ENCODE assay signal across 1 cellular context in the genomic region with DNA sequence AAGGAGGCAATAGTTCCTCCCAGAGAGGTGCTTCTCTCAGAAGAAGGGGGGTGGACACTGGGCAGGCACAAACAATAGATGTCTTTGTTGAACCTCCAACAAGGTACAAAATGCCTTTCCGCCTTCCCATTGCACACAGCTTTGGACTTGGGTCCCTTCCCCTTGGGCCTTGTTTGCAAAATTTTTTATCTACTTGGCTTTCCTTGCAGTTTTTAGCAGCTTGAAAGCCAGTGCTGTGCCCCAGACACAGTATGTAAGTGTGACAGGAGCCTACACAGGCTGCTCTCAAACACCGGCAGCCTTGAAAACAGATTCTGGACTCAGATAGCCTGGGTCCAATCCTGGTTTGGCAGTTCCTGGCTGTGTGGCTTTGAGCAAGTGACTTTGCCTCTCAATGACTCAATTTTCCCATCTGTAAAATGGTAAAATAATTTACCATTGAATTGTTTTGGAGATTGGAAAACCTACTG.
TF ChIP-seq lines count a peak whose summit lies in the region.

No MANE protein-coding gene starts in this region.

TF ChIP-seq in HepG2, 621 proteins besides CTCF, POLR2A, EP300 and RAD21 (continued from another document and continues in another):
- TF ChIP-seq, protein P1, sequence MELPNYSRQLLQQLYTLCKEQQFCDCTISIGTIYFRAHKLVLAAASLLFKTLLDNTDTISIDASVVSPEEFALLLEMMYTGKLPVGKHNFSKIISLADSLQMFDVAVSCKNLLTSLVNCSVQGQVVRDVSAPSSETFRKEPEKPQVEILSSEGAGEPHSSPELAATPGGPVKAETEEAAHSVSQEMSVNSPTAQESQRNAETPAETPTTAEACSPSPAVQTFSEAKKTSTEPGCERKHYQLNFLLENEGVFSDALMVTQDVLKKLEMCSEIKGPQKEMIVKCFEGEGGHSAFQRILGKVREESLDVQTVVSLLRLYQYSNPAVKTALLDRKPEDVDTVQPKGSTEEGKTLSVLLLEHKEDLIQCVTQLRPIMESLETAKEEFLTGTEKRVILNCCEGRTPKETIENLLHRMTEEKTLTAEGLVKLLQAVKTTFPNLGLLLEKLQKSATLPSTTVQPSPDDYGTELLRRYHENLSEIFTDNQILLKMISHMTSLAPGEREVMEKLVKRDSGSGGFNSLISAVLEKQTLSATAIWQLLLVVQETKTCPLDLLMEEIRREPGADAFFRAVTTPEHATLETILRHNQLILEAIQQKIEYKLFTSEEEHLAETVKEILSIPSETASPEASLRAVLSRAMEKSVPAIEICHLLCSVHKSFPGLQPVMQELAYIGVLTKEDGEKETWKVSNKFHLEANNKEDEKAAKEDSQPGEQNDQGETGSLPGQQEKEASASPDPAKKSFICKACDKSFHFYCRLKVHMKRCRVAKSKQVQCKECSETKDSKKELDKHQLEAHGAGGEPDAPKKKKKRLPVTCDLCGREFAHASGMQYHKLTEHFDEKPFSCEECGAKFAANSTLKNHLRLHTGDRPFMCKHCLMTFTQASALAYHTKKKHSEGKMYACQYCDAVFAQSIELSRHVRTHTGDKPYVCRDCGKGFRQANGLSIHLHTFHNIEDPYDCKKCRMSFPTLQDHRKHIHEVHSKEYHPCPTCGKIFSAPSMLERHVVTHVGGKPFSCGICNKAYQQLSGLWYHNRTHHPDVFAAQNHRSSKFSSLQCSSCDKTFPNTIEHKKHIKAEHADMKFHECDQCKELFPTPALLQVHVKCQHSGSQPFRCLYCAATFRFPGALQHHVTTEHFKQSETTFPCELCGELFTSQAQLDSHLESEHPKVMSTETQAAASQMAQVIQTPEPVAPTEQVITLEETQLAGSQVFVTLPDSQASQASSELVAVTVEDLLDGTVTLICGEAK (IDR thresholded peaks at IDR 0.05): no peak
- TF ChIP-seq, protein P1 (CRISPR knock-in tag; IDR thresholded peaks at IDR 0.05): no peak
- TF ChIP-seq ZKSCAN5 (CRISPR knock-in tag; IDR thresholded peaks at IDR 0.05): no peak
- no peak for TF ChIP-seq ZNF484 (CRISPR knock-in tag; IDR thresholded peaks at IDR 0.05; ENCODE audit: borderline replicate concordance, low read depth)
- no peak for TF ChIP-seq ZNF776 (CRISPR knock-in tag; IDR thresholded peaks at IDR 0.05)
- TF ChIP-seq ZNF569 (CRISPR knock-in tag; IDR thresholded peaks at IDR 0.05; ENCODE audit: borderline replicate concordance): no peak
- no peak for TF ChIP-seq GPN1 (CRISPR knock-in tag; IDR thresholded peaks at IDR 0.05; ENCODE audit: borderline replicate concordance)
- no peak for TF ChIP-seq YEATS4 (CRISPR knock-in tag; IDR thresholded peaks at IDR 0.05; ENCODE audit: borderline replicate concordance)
- TF ChIP-seq ZFYVE20 (CRISPR knock-in tag; IDR thresholded peaks at IDR 0.05; ENCODE audit: borderline replicate concordance, low read depth): no peak
- TF ChIP-seq ZNF616 (CRISPR knock-in tag; IDR thresholded peaks at IDR 0.05; ENCODE audit: low read depth): no peak
- TF ChIP-seq SETDB1 (CRISPR knock-in tag; IDR thresholded peaks at IDR 0.05; ENCODE audit: borderline replicate concordance): no peak
- TF ChIP-seq ZNF382 (CRISPR knock-in tag; IDR thresholded peaks at IDR 0.05; ENCODE audit: borderline replicate concordance): no peak
- no peak for TF ChIP-seq ZBTB1 (CRISPR knock-in tag; IDR thresholded peaks at IDR 0.05; ENCODE audit: borderline replicate concordance)
- TF ChIP-seq SOX13 (IDR thresholded peaks at IDR 0.05): peak; percentile 54
- peak in 1 of 2 experiments; percentile 88; a peak in 2 of 4 replicates for TF ChIP-seq SOX13 (CRISPR knock-in tag; conservative IDR thresholded peaks at IDR 0.05 in 1 of 2, IDR thresholded peaks at IDR 0.05 in 1 of 2)
- TF ChIP-seq, protein P2, sequence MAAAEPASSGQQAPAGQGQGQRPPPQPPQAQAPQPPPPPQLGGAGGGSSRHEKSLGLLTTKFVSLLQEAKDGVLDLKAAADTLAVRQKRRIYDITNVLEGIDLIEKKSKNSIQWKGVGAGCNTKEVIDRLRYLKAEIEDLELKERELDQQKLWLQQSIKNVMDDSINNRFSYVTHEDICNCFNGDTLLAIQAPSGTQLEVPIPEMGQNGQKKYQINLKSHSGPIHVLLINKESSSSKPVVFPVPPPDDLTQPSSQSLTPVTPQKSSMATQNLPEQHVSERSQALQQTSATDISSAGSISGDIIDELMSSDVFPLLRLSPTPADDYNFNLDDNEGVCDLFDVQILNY (CRISPR knock-in tag; conservative IDR thresholded peaks at IDR 0.05): no peak
- no peak for TF ChIP-seq ZNF747 (CRISPR knock-in tag; IDR thresholded peaks at IDR 0.05; ENCODE audit: borderline replicate concordance)
- no peak for TF ChIP-seq DR1 (CRISPR knock-in tag; IDR thresholded peaks at IDR 0.05)
- TF ChIP-seq, protein P3, sequence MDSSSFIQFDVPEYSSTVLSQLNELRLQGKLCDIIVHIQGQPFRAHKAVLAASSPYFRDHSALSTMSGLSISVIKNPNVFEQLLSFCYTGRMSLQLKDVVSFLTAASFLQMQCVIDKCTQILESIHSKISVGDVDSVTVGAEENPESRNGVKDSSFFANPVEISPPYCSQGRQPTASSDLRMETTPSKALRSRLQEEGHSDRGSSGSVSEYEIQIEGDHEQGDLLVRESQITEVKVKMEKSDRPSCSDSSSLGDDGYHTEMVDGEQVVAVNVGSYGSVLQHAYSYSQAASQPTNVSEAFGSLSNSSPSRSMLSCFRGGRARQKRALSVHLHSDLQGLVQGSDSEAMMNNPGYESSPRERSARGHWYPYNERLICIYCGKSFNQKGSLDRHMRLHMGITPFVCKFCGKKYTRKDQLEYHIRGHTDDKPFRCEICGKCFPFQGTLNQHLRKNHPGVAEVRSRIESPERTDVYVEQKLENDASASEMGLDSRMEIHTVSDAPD (CRISPR knock-in tag; IDR thresholded peaks at IDR 0.05): peak; percentile 88
- TF ChIP-seq, protein P4, sequence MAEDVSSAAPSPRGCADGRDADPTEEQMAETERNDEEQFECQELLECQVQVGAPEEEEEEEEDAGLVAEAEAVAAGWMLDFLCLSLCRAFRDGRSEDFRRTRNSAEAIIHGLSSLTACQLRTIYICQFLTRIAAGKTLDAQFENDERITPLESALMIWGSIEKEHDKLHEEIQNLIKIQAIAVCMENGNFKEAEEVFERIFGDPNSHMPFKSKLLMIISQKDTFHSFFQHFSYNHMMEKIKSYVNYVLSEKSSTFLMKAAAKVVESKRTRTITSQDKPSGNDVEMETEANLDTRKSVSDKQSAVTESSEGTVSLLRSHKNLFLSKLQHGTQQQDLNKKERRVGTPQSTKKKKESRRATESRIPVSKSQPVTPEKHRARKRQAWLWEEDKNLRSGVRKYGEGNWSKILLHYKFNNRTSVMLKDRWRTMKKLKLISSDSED (CRISPR knock-in tag; IDR thresholded peaks at IDR 0.05): no peak
- TF ChIP-seq, protein P5, sequence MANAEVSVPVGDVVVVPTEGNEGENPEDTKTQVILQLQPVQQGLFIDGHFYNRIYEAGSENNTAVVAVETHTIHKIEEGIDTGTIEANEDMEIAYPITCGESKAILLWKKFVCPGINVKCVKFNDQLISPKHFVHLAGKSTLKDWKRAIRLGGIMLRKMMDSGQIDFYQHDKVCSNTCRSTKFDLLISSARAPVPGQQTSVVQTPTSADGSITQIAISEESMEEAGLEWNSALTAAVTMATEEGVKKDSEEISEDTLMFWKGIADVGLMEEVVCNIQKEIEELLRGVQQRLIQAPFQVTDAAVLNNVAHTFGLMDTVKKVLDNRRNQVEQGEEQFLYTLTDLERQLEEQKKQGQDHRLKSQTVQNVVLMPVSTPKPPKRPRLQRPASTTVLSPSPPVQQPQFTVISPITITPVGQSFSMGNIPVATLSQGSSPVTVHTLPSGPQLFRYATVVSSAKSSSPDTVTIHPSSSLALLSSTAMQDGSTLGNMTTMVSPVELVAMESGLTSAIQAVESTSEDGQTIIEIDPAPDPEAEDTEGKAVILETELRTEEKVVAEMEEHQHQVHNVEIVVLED (CRISPR knock-in tag; IDR thresholded peaks at IDR 0.05; ENCODE audit: borderline replicate concordance): no peak
- no peak for TF ChIP-seq MAZ (IDR thresholded peaks at IDR 0.05; ENCODE audit: borderline replicate concordance, low read depth, low read length)
- no peak for TF ChIP-seq MAZ (CRISPR knock-in tag; IDR thresholded peaks at IDR 0.05; ENCODE audit: low read depth)
- TF ChIP-seq ZNF672 (CRISPR knock-in tag; IDR thresholded peaks at IDR 0.05): no peak
- TF ChIP-seq, protein P6, sequence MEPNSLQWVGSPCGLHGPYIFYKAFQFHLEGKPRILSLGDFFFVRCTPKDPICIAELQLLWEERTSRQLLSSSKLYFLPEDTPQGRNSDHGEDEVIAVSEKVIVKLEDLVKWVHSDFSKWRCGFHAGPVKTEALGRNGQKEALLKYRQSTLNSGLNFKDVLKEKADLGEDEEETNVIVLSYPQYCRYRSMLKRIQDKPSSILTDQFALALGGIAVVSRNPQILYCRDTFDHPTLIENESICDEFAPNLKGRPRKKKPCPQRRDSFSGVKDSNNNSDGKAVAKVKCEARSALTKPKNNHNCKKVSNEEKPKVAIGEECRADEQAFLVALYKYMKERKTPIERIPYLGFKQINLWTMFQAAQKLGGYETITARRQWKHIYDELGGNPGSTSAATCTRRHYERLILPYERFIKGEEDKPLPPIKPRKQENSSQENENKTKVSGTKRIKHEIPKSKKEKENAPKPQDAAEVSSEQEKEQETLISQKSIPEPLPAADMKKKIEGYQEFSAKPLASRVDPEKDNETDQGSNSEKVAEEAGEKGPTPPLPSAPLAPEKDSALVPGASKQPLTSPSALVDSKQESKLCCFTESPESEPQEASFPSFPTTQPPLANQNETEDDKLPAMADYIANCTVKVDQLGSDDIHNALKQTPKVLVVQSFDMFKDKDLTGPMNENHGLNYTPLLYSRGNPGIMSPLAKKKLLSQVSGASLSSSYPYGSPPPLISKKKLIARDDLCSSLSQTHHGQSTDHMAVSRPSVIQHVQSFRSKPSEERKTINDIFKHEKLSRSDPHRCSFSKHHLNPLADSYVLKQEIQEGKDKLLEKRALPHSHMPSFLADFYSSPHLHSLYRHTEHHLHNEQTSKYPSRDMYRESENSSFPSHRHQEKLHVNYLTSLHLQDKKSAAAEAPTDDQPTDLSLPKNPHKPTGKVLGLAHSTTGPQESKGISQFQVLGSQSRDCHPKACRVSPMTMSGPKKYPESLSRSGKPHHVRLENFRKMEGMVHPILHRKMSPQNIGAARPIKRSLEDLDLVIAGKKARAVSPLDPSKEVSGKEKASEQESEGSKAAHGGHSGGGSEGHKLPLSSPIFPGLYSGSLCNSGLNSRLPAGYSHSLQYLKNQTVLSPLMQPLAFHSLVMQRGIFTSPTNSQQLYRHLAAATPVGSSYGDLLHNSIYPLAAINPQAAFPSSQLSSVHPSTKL (CRISPR knock-in tag; IDR thresholded peaks at IDR 0.05): peak; percentile 56; the same call in 1 of the 2 replicates
- no peak for TF ChIP-seq ZNF138 (CRISPR knock-in tag; IDR thresholded peaks at IDR 0.05; ENCODE audit: low read depth)
- TF ChIP-seq TBX3 (IDR thresholded peaks at IDR 0.05; ENCODE audit: borderline replicate concordance): no peak
- no peak for TF ChIP-seq NFE2L2 (IDR thresholded peaks at IDR 0.05; ENCODE audit: low read length)
- TF ChIP-seq AGO1 (IDR thresholded peaks at IDR 0.05; ENCODE audit: low read depth, low read length, poor library complexity, severe bottlenecking): no peak
- TF ChIP-seq GTF3A (CRISPR knock-in tag; conservative IDR thresholded peaks at IDR 0.05): no peak
- no peak for TF ChIP-seq ELF4 (CRISPR knock-in tag; IDR thresholded peaks at IDR 0.05; ENCODE audit: borderline replicate concordance)
- TF ChIP-seq ZNF644 (CRISPR knock-in tag; IDR thresholded peaks at IDR 0.05; ENCODE audit: low read depth): 0 out of 2 replicates have a peak, but pooled peaks have one; percentile 7
- no peak for TF ChIP-seq ZFP41 (CRISPR knock-in tag; IDR thresholded peaks at IDR 0.05; ENCODE audit: borderline replicate concordance)
- no peak for TF ChIP-seq GFI1 (CRISPR knock-in tag; IDR thresholded peaks at IDR 0.05; ENCODE audit: borderline replicate concordance)
- no peak for TF ChIP-seq KAT7 (CRISPR knock-in tag; IDR thresholded peaks at IDR 0.05; ENCODE audit: borderline replicate concordance)
- TF ChIP-seq, protein P7, sequence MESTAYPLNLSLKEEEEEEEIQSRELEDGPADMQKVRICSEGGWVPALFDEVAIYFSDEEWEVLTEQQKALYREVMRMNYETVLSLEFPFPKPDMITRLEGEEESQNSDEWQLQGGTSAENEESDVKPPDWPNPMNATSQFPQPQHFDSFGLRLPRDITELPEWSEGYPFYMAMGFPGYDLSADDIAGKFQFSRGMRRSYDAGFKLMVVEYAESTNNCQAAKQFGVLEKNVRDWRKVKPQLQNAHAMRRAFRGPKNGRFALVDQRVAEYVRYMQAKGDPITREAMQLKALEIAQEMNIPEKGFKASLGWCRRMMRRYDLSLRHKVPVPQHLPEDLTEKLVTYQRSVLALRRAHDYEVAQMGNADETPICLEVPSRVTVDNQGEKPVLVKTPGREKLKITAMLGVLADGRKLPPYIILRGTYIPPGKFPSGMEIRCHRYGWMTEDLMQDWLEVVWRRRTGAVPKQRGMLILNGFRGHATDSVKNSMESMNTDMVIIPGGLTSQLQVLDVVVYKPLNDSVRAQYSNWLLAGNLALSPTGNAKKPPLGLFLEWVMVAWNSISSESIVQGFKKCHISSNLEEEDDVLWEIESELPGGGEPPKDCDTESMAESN (CRISPR knock-in tag; conservative IDR thresholded peaks at IDR 0.05): no peak; the same call in 1 of the 2 replicates
- TF ChIP-seq ZNF883 (CRISPR knock-in tag; IDR thresholded peaks at IDR 0.05; ENCODE audit: not compliant biosample characterization): no peak
- no peak for TF ChIP-seq MED13 (CRISPR knock-in tag; IDR thresholded peaks at IDR 0.05)
- no peak for TF ChIP-seq NFKBIZ (CRISPR knock-in tag; IDR thresholded peaks at IDR 0.05)
